ENCODE assay signal across 8 cellular contexts in genomic region chr4:152780267-152780811, GRCh38. TPM values are rescaled to one million over a fixed set of nuclear protein-coding genes. Genes with fewer than 3 reads are reported as not detected.
DNase-seq lines count a peak whose midpoint lies in the region; ATAC-seq and TF ChIP-seq lines count a peak whose summit lies in the region.

No MANE protein-coding gene starts in this region.

- DNase-seq in EL (peak; percentile 48), fibroblast of villous mesenchyme (ENCODE audit: low read depth) (peak; percentile 37), occipital lobe (lab: John Stamatoyannopoulos, UW) (peak; percentile 46), GM19238 (ENCODE audit: insufficient read length, low spot score) (no peak), DMS114 treated with DMSO at 0.1 percent for 48 hours (lab: John Stamatoyannopoulos, UW; ENCODE audit: unreplicated experiment) (no peak)
- no peak for DNase-seq in T-helper 2 cell treated with Interferon-gamma antibody and Interleukin-4, amounts not matched to agents 5 μg/mL and 100 μg/mL, for 36 hours (ENCODE audit: low spot score)

- H3K4me3 ChIP-seq in fibroblast of villous mesenchyme (ENCODE audit: low read depth, low read length): peak overlapping the region; percentile 91

- H3K36me3 Mint-ChIP-seq in T-helper 2 cell treated with Interferon-gamma antibody and Interleukin-4, amounts not matched to agents 5 μg/mL and 100 μg/mL, for 36 hours (ENCODE audit: low read depth): peaks cover 6% of the 10 kb centered on the region

- peaks cover 20% of the 10 kb centered on the region for H3K27me3 Mint-ChIP-seq in T-helper 2 cell treated with Interferon-gamma antibody and Interleukin-4, amounts not matched to agents 5 μg/mL and 100 μg/mL, for 36 hours (ENCODE audit: low read depth)

- H3K4me1 Mint-ChIP-seq in T-helper 2 cell treated with Interferon-gamma antibody and Interleukin-4, amounts not matched to agents 5 μg/mL and 100 μg/mL, for 36 hours (ENCODE audit: low read depth): peaks cover 36% of the 10 kb centered on the region

- peak overlapping the region; percentile 90 for H3K27ac Mint-ChIP-seq in T-helper 2 cell treated with Interferon-gamma antibody and Interleukin-4, amounts not matched to agents 5 μg/mL and 100 μg/mL, for 36 hours

- peak overlapping the region; percentile 100 for H3K4me3 Mint-ChIP-seq in T-helper 2 cell treated with Interferon-gamma antibody and Interleukin-4, amounts not matched to agents 5 μg/mL and 100 μg/mL, for 36 hours

- no peak for TF ChIP-seq CTCF in fibroblast of villous mesenchyme (IDR thresholded peaks at IDR 0.05; ENCODE audit: insufficient read depth, low read depth, low read length)

- ATAC-seq in HG03025 (IDR thresholded peaks at IDR 0.05; ENCODE audit: low FRiP score, unreplicated experiment) (peak; percentile 34), HG03439 (IDR thresholded peaks at IDR 0.05; ENCODE audit: unreplicated experiment) (no peak)

- H3K9me3 Mint-ChIP-seq in T-helper 2 cell treated with Interferon-gamma antibody and Interleukin-4, amounts not matched to agents 5 μg/mL and 100 μg/mL, for 36 hours: no peaks in the 10 kb centered on the region

RNA-seq across cellular contexts. Expression of gene ARFIP1, which starts 0.6 kb away (rescaled TPM):
- total RNA-seq in fibroblast of villous mesenchyme: 49.3 and 61.3 TPM in 2 replicates
- total RNA-seq in occipital lobe: 46.8 TPM

RNA-seq across cellular contexts. Expression of gene TIGD4, which starts 0.8 kb away (rescaled TPM):
- total RNA-seq in fibroblast of villous mesenchyme: under 0.01 TPM in 2 replicates
- 2.7 TPM for total RNA-seq in occipital lobe

Comparison
In these comparisons a context has a peak if more than half of its experiments do, and no peak if none do; other contexts are left out.
1. DNase-seq: peak in EL (single experiment), fibroblast of villous mesenchyme (single experiment) and occipital lobe (single experiment); none in T-helper 2 cell treated with Interferon-gamma antibody and Interleukin-4, amounts not matched to agents 5 μg/mL and 100 μg/mL, for 36 hours (single experiment), GM19238 (single experiment) and DMS114 treated with DMSO at 0.1 percent for 48 hours (single experiment).